ENCODE assay signal across 19 cellular contexts in the genomic region with DNA sequence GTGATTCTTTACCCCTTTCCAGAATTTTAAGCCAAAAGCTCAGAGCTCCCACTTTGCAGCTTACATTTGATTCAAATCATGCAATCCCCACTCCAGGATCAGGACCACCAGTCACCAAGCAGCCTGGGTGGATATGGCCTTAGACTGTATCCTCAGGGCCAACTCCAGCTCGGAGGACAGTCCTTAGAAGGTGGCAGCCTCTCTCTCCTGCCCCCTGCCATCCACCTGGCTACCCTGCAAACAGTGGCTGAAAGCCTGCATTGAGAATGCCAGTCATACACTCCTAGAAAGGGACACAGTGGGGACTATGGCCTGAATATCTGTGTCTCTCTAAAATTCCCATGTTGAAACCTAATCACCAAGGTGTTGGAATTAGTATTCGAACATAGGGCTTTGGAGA. TPM values are rescaled to one million over a fixed set of nuclear protein-coding genes. Genes with fewer than 3 reads are reported as not detected.
A peak's percentile ranks its signal among the peaks of the same experiment; 100 is the strongest.
DNase-seq lines count a peak whose midpoint lies in the region; ATAC-seq and TF ChIP-seq lines count a peak whose summit lies in the region.
"Had no signal": no experiment of that assay in that cellular context is flagged by ENCODE, and none has a peak within 500 bp of the region (broad histone marks: within the 10 kb centered on the region; RNA-seq: fewer than 3 reads in every experiment).

No MANE protein-coding gene starts in this region.

- TF ChIP-seq RAD21 in HCT116 (IDR thresholded peaks at IDR 0.05; ENCODE audit: low read depth), result 0 out of 2 replicates have a peak, but pooled peaks have one; percentile 3

- H3K4me1 ChIP-seq in HCT116 (ENCODE audit: control insufficient read depth in 1 of 2, insufficient read depth in 2 of 2, low read length in 2 of 2), result no peaks in the 10 kb centered on the region
- H3K4me1 ChIP-seq in OCI-LY3 (ENCODE audit: low read length), result peaks cover 93% of the 10 kb centered on the region
- H3K4me1 ChIP-seq in esophagus muscularis mucosa, result no peaks in the 10 kb centered on the region
- no peaks in the 10 kb centered on the region for H3K4me1 ChIP-seq in vagina

- DNase-seq in HCT116 (ENCODE audit: low read depth, low spot score) (no peak), esophagus muscularis mucosa (ENCODE audit: extremely low spot score) (peak; percentile 72), DMS53 treated with DMSO at 0.1 percent for 48 hours (lab: John Stamatoyannopoulos, UW; ENCODE audit: unreplicated experiment) (no peak), vagina (ENCODE audit: extremely low spot score in 2 of 2) (no peak), SIG-M5 treated with dmso at 0.1 percent for 504 hours (lab: John Stamatoyannopoulos, UW; ENCODE audit: unreplicated experiment) (no peak)
- DNase-seq: C1 segment of cervical spinal cord; CD8-positive, alpha-beta memory T cell; DMS79; H7; Karpas-422; NCI-H1417 treated with DMSO at 0.1 percent for 48 hours; NCI-H2029 treated with DMSO at 0.1 percent for 48 hours; NCI-H524 treated with DMSO at 0.1 percent for 48 hours; NK-92 treated with Interleukin-12 subunit alpha and Interleukin-12 subunit beta, amount 100 ng/mL, for 24 hours; Right ventricle myocardium superior; SK-N-SH had no signal

- no peaks in the 10 kb centered on the region for H3K79me2 ChIP-seq in HCT116 (ENCODE audit: insufficient read depth, low read length)
- peaks cover 67% of the 10 kb centered on the region for H3K79me2 ChIP-seq in OCI-LY3 (ENCODE audit: low read length)

- CTCF ChIA-PET in HCT116 (lab: Charles Lee), result no interaction called here

- H3K27me3 ChIP-seq in HCT116 (ENCODE audit: insufficient read depth, low read length), result peaks cover 46% of the 10 kb centered on the region
- no peaks in the 10 kb centered on the region for H3K27me3 ChIP-seq in OCI-LY3 (ENCODE audit: low read depth, low read length)
- peaks cover 0 to 11% (median 0%) of the 10 kb centered on the region in 4 donors for H3K27me3 ChIP-seq in esophagus muscularis mucosa
- no peaks in the 10 kb centered on the region for H3K27me3 ChIP-seq in vagina

- H3K27ac ChIP-seq in HCT116 (ENCODE audit: low read depth, low read length) (no peak overlapping the region), OCI-LY3 (ENCODE audit: low read length) (peak overlapping the region; percentile 100), esophagus muscularis mucosa (replicated peaks in 1 of 4) (no peak overlapping the region), vagina (no peak overlapping the region)

- TF ChIP-seq CTCF in GM12872 (IDR thresholded peaks at IDR 0.05; ENCODE audit: insufficient read depth, low read depth, low read length) (peak; percentile 21; the same call in 1 of the 3 replicates), HCT116 (IDR thresholded peaks at IDR 0.05 in 2 of 3, conservative IDR thresholded peaks at IDR 0.05 in 1 of 3; ENCODE audit: borderline replicate concordance in 1 of 3, insufficient read depth in 1 of 3, low read depth in 2 of 3, low read length in 2 of 3) (peak in 2 of 3 experiments; percentile 16 to 22; a peak in 1 of 6 replicates), OCI-LY3 (IDR thresholded peaks at IDR 0.05; ENCODE audit: low read depth, low read length) (peak; percentile 31), esophagus muscularis mucosa (IDR thresholded peaks at IDR 0.05) (no peak), vagina (IDR thresholded peaks at IDR 0.05) (no peak)

- 96% methylated on average over 2 of the region's 2 CpGs for WGBS in esophagus muscularis mucosa

- no peaks in the 10 kb centered on the region for H3K9me2 ChIP-seq in HCT116 (ENCODE audit: insufficient read depth)
- H3K9me2 ChIP-seq: SK-N-SH had no signal

- no TSS peak for BruUV-seq in HCT116 (replicated peaks; lab: Mats Ljungman, UMichigan)

- no peak overlapping the region for H3K4me2 ChIP-seq in HCT116 (ENCODE audit: low read length)
- H3K4me2 ChIP-seq in OCI-LY3 (ENCODE audit: low read length), result peak overlapping the region; percentile 20; the same call in 1 of the 2 replicates
- H3K4me2 ChIP-seq: SK-N-SH had no signal

- no peaks in the 10 kb centered on the region for H3K9me3 ChIP-seq in HCT116 (ENCODE audit: control insufficient read depth in 1 of 2, insufficient read depth in 1 of 2, low read depth in 1 of 2, low read length in 2 of 2)
- no peaks in the 10 kb centered on the region for H3K9me3 ChIP-seq in OCI-LY3 (ENCODE audit: insufficient read depth, low read length)
- no peaks in the 10 kb centered on the region for H3K9me3 ChIP-seq in esophagus muscularis mucosa
- H3K9me3 ChIP-seq in vagina, result no peaks in the 10 kb centered on the region
- H3K9me3 ChIP-seq: SK-N-SH had no signal

- H2AFZ ChIP-seq in HCT116 (ENCODE audit: low read depth, low read length, poor library complexity, severe bottlenecking) (no peak overlapping the region), OCI-LY3 (ENCODE audit: low read depth, low read length) (no peak overlapping the region)

- intact Hi-C loops in HCT116 (cut with micrococcal nuclease) (no loop called here), esophagus muscularis mucosa (cut with DNase I) (no loop called here), vagina (cut with DNase I) (no loop called here)

- TF ChIP-seq POLR2A in HCT116 (IDR thresholded peaks at IDR 0.05; ENCODE audit: borderline replicate concordance, extremely low read depth, insufficient read depth, insufficient read length), result no peak
- no peak for TF ChIP-seq POLR2A in esophagus muscularis mucosa (IDR thresholded peaks at IDR 0.05; ENCODE audit: low read depth)
- TF ChIP-seq POLR2A in vagina (IDR thresholded peaks at IDR 0.05), result no peak

- POLR2A ChIA-PET in HCT116 (lab: Charles Lee), result no interaction called here

- no peak overlapping the region for H3K4me3 ChIP-seq in HCT116 (replicated peaks in 1 of 2; ENCODE audit: low read depth in 1 of 2, low read length in 2 of 2)
- no peak overlapping the region for H3K4me3 ChIP-seq in OCI-LY3 (ENCODE audit: low read length)
- H3K4me3 ChIP-seq in esophagus muscularis mucosa, result no peak overlapping the region
- no peak overlapping the region for H3K4me3 ChIP-seq in vagina

- RAD21 ChIA-PET in HCT116 (lab: Charles Lee; ENCODE audit: low non-redundant PET in 1 of 2, low total read pairs in 2 of 2, uncharacterized antibody in 2 of 2, unreplicated experiment in 2 of 2), result no interaction called here

- no peak for TF ChIP-seq EP300 in esophagus muscularis mucosa (IDR thresholded peaks at IDR 0.05)

- H3K36me3 ChIP-seq in HCT116 (ENCODE audit: control insufficient read depth in 1 of 2, insufficient read depth in 2 of 2, low read length in 2 of 2) (no peaks in the 10 kb centered on the region), OCI-LY3 (replicated peaks; ENCODE audit: low read depth, low read length) (peaks cover 42% of the 10 kb centered on the region), esophagus muscularis mucosa (no peaks in the 10 kb centered on the region), vagina (no peaks in the 10 kb centered on the region)

- no peaks in the 10 kb centered on the region for H4K20me1 ChIP-seq in HCT116 (ENCODE audit: insufficient read depth)
- H4K20me1 ChIP-seq in OCI-LY3 (ENCODE audit: insufficient read depth, low read length), result no peaks in the 10 kb centered on the region

- peak; percentile 75 for ATAC-seq in HCT116

- H3K9ac ChIP-seq in HCT116 (ENCODE audit: low read length) (no peak overlapping the region), OCI-LY3 (ENCODE audit: low read length) (peak overlapping the region; percentile 66; the same call in 1 of the 2 replicates)
- H3K9ac ChIP-seq: SK-N-SH had no signal

TF ChIP-seq in HCT116, 20 proteins besides CTCF, POLR2A, EP300 and RAD21:
- TF ChIP-seq ZBTB33 (IDR thresholded peaks at IDR 0.05; ENCODE audit: extremely low read depth, insufficient replicate concordance, low read length) (no peak), YY1 (IDR thresholded peaks at IDR 0.05; ENCODE audit: extremely low read depth, insufficient replicate concordance, low read depth, low read length) (no peak), FOSL1 (IDR thresholded peaks at IDR 0.05; ENCODE audit: low read depth) (no peak), EZH2 (IDR thresholded peaks at IDR 0.05) (no peak), ELF1 (IDR thresholded peaks at IDR 0.05; ENCODE audit: borderline replicate concordance, low read depth) (no peak), SRF (IDR thresholded peaks at IDR 0.05; ENCODE audit: low read depth) (no peak), SIN3A (IDR thresholded peaks at IDR 0.05; ENCODE audit: low read depth) (no peak), SP1 (IDR thresholded peaks at IDR 0.05; ENCODE audit: low read depth) (no peak), JUND (IDR thresholded peaks at IDR 0.05) (no peak), EZH2phosphoT487 (IDR thresholded peaks at IDR 0.05; ENCODE audit: borderline replicate concordance) (no peak)
- TF ChIP-seq, protein P1, sequence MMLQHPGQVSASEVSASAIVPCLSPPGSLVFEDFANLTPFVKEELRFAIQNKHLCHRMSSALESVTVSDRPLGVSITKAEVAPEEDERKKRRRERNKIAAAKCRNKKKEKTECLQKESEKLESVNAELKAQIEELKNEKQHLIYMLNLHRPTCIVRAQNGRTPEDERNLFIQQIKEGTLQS (IDR thresholded peaks at IDR 0.05), result no peak
TF ChIP-seq in HCT116: peak in this region for 0.

RNA-seq across cellular contexts. Expression of gene KCNMA1, which starts 50.0 kb away (rescaled TPM):
- 0.49 TPM for total RNA-seq in HCT116 (2021; ENCODE audit: unreplicated experiment)
- polyA plus RNA-seq in HCT116 (2012), result not detected in 2 replicates
- total RNA-seq in esophagus muscularis mucosa, result 100 to 1,000 TPM; 146 to 300 (median 265) TPM
- total RNA-seq in vagina, result 94.3 TPM
- total RNA-seq: OCI-LY7 had no signal
- polyA plus RNA-seq: CD8-positive, alpha-beta memory T cell had no signal

Comparison
In these comparisons a context has a peak if more than half of its experiments do, and no peak if none do; other contexts are left out.
1. CTCF ChIP-seq: peak in GM12872 (single experiment), HCT116 (2 of 3) and OCI-LY3 (single experiment); none in esophagus muscularis mucosa (0 of 3) and vagina (0 of 3).
2. RNA of gene KCNMA1, which starts 50.0 kb away (total RNA-seq): 146 to 300 TPM in esophagus muscularis mucosa and 94.3 TPM in vagina (single experiment); 0.49 TPM in HCT116 (single experiment); every median in the first group is over 10 times any median in the second.